26 cellular contexts compared by ENCODE assay signal in genomic region chr4:113773756-113774155, GRCh38.
"Had no signal": no experiment of that assay in that cellular context is flagged by ENCODE, and none has a peak within 500 bp of the region (broad histone marks: within the 10 kb centered on the region; RNA-seq: fewer than 3 reads in every experiment).

No MANE protein-coding gene starts in this region.

- DNase-seq: activated B cell treated with CpG ODN at 0.5 μM for 24 hours; activated CD4-positive, alpha-beta T cell treated with anti-CD3 and anti-CD28 coated beads, Interleukin-2, amount 50 U/mL, for 1 hour; activated naive CD4-positive, alpha-beta T cell treated with Interleukin-2 at 50 U/mL for 16 hours; activated naive CD8-positive, alpha-beta T cell treated with anti-CD3 and anti-CD28 coated beads for 36 hours; activated T-cell treated with anti-CD3 and anti-CD28 coated beads for 4 hours; amniotic stem cell; brain microvascular endothelial cell; caudate nucleus; cortex of kidney; erythroblast; heart left ventricle; hypothalamus; kidney glomerular epithelial cell; left ventricle myocardium inferior; ovary; retina; stimulated activated CD4-positive, alpha-beta T cell treated with anti-CD3 and anti-CD28 coated beads, Interleukin-12 subunit alpha, Interleukin-12 subunit beta, amount 100 ng/mL, for 4 hours; stimulated activated CD4-positive, alpha-beta T cell treated with anti-CD3 and anti-CD28 coated beads, Interleukin-4, amount 100 ng/mL, for 1 hour; substantia nigra; thyroid gland; upper lobe of left lung had no signal

- ATAC-seq: heart left ventricle; sciatic nerve; stimulated activated memory B cell treated with anti-CD40 and anti-IgM and Interleukin-4, amounts not matched to agents 10 μg/mL and 1 μg/mL and 100 μg/mL, for 72 hours had no signal

- H3K4me3 ChIP-seq: heart left ventricle, left ventricle myocardium inferior, lung, ovary, prostate gland, skin epidermis, thyroid gland, upper lobe of left lung had no signal

- H3K27me3 ChIP-seq: brain microvascular endothelial cell, heart left ventricle, ovary, thyroid gland, upper lobe of left lung had no signal

- H3K27ac ChIP-seq: brain microvascular endothelial cell, heart left ventricle, left ventricle myocardium inferior, ovary, prostate gland, skin epidermis, thyroid gland, upper lobe of left lung had no signal

- H3K9me3 ChIP-seq: heart left ventricle, left ventricle myocardium inferior, ovary, prostate gland, thyroid gland, upper lobe of left lung had no signal

- H3K36me3 ChIP-seq: brain microvascular endothelial cell, heart left ventricle, left ventricle myocardium inferior, ovary, prostate gland, thyroid gland, upper lobe of left lung had no signal

- H3K4me1 ChIP-seq: heart left ventricle, left ventricle myocardium inferior, prostate gland, thyroid gland, upper lobe of left lung had no signal
